35 cellular contexts compared by ENCODE assay signal in the genomic region with DNA sequence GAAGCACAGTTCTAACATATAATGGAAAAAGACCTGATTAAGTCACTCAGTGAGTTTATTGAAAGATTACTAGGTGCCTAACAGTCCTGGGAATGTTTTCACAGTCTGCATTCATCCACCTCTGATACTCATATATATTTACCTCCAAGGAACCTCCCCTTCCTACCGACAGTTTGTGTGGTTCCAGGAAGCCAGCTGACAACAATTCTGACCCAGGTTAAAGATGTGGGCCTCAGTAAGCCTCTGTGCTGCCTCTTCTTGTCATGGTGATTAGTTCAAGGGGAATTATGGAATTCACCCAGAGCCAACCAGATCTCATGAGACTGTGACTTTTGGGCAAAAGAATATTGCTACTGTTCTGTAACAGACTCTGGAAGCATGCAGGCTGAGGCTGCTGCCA.
"Had no signal": no experiment of that assay in that cellular context is flagged by ENCODE, and none has a peak within 500 bp of the region (broad histone marks: within the 10 kb centered on the region; RNA-seq: fewer than 3 reads in every experiment).

No MANE protein-coding gene starts in this region.

- H3K4me3 ChIP-seq: adrenal gland, body of pancreas, coronary artery, esophagus muscularis mucosa, gastrocnemius medialis, heart left ventricle had no signal

- DNase-seq: activated B cell treated with CpG ODN at 0.5 μM for 24 hours; activated CD4-positive, alpha-beta memory T cell treated with anti-CD3 and anti-CD28 coated beads for 36 hours; activated CD4-positive, alpha-beta T cell treated with anti-CD3 and anti-CD28 coated beads for 48 hours; activated CD8-positive, alpha-beta memory T cell treated with anti-CD3 and anti-CD28 coated beads, Interleukin-2, amount 10 ng/mL, durations not matched to agents 7 days and 5 days; activated CD8-positive, alpha-beta memory T cell treated with anti-CD3 and anti-CD28 coated beads, Interleukin-2, amount 50 U/mL, for 4 hours; activated CD8-positive, alpha-beta T cell treated with anti-CD3 and anti-CD28 coated beads, Interleukin-2, amount 10 ng/mL, durations not matched to agents 7 days and 5 days; activated effector memory CD4-positive, alpha-beta T cell treated with anti-CD3 and anti-CD28 coated beads, Interleukin-2, amount 50 U/mL, for 16 hours; activated naive CD4-positive, alpha-beta T cell treated with anti-CD3 and anti-CD28 coated beads for 36 hours; activated naive CD8-positive, alpha-beta T cell treated with anti-CD3 and anti-CD28 coated beads for 36 hours; activated naive CD8-positive, alpha-beta T cell treated with anti-CD3 and anti-CD28 coated beads, Interleukin-2, amount 50 U/mL, for 24 hours; activated T-cell treated with anti-CD3 and anti-CD28 coated beads, Interleukin-2, amount 50 U/mL, for 1 hour; activated T-cell treated with anti-CD3 and anti-CD28 coated beads, Interleukin-2, amount 50 U/mL, for 48 hours; adrenal gland; amygdala; aorta; body of pancreas; dermis blood vessel endothelial cell; effector CD4-positive, alpha-beta T cell; effector memory CD8-positive, alpha-beta T cell; erythroblast; foreskin keratinocyte; gastrocnemius medialis; glutamatergic neuron; heart left ventricle; T-helper 1 cell; T-helper 17 cell; T1000 had no signal

- H3K36me3 ChIP-seq: adrenal gland, esophagus muscularis mucosa, gastrocnemius medialis, heart left ventricle had no signal

- H3K9me3 Mint-ChIP-seq: activated naive CD4-positive, alpha-beta T cell treated with anti-CD3 and anti-CD28 coated beads, Interleukin-2, amount 50 U/mL, for 24 hours; activated naive CD8-positive, alpha-beta T cell treated with anti-CD3 and anti-CD28 coated beads for 36 hours; activated naive CD8-positive, alpha-beta T cell treated with anti-CD3 and anti-CD28 coated beads, Interleukin-2, amount 50 U/mL, for 24 hours; activated T-helper 1 cell treated with anti-CD3 and anti-CD28 coated beads, Interleukin-12 subunit alpha, Interleukin-12 subunit beta, Interleukin-2, Interleukin-4 antibody, amounts not matched to agents 30 ng/mL and 10 ng/mL and 1 ng/mL, durations not matched to agents 14 hours and 24 hours and 36 hours; activated T-helper 2 cell treated with anti-CD3 and anti-CD28 coated beads, Interferon-gamma antibody, Interleukin-2, Interleukin-4, amounts not matched to agents 10 μg/mL and 5 μg/mL and 100 μg/mL, durations not matched to agents 14 hours and 24 hours and 36 hours; T-helper 2 cell treated with Interferon-gamma antibody and Interleukin-4, amounts not matched to agents 5 μg/mL and 100 μg/mL, for 36 hours had no signal

- H3K4me1 Mint-ChIP-seq: activated B cell treated with CpG ODN at 0.5 μM for 24 hours; activated CD8-positive, alpha-beta memory T cell treated with anti-CD3 and anti-CD28 coated beads, Interleukin-2, amount 10 ng/mL, durations not matched to agents 7 days and 5 days; activated naive CD4-positive, alpha-beta T cell treated with anti-CD3 and anti-CD28 coated beads, Interleukin-2, amount 50 U/mL, for 24 hours; activated naive CD8-positive, alpha-beta T cell treated with anti-CD3 and anti-CD28 coated beads for 36 hours; activated naive CD8-positive, alpha-beta T cell treated with anti-CD3 and anti-CD28 coated beads, Interleukin-2, amount 50 U/mL, for 24 hours; central memory CD8-positive, alpha-beta T cell; T-helper 17 cell had no signal

- H3K27ac ChIP-seq: adrenal gland, body of pancreas, coronary artery, esophagus muscularis mucosa, foreskin keratinocyte, gastrocnemius medialis, heart left ventricle had no signal

- H3K27me3 Mint-ChIP-seq: activated B cell treated with CpG ODN at 0.5 μM for 24 hours; activated CD4-positive, alpha-beta memory T cell treated with anti-CD3 and anti-CD28 coated beads for 36 hours; activated CD8-positive, alpha-beta memory T cell treated with anti-CD3 and anti-CD28 coated beads, Interleukin-2, amount 10 ng/mL, durations not matched to agents 7 days and 5 days; activated naive CD4-positive, alpha-beta T cell treated with anti-CD3 and anti-CD28 coated beads, Interleukin-2, amount 50 U/mL, for 24 hours; activated naive CD8-positive, alpha-beta T cell treated with anti-CD3 and anti-CD28 coated beads for 36 hours; activated naive CD8-positive, alpha-beta T cell treated with anti-CD3 and anti-CD28 coated beads, Interleukin-2, amount 50 U/mL, for 24 hours; central memory CD8-positive, alpha-beta T cell; effector memory CD8-positive, alpha-beta T cell; T-helper 17 cell had no signal

- H3K4me1 ChIP-seq: body of pancreas, esophagus muscularis mucosa, foreskin keratinocyte, gastrocnemius medialis, heart left ventricle had no signal

- H3K27ac Mint-ChIP-seq: activated B cell treated with CpG ODN at 0.5 μM for 24 hours; activated CD4-positive, alpha-beta memory T cell treated with anti-CD3 and anti-CD28 coated beads for 36 hours; activated CD8-positive, alpha-beta memory T cell treated with anti-CD3 and anti-CD28 coated beads, Interleukin-2, amount 10 ng/mL, durations not matched to agents 7 days and 5 days; activated CD8-positive, alpha-beta T cell treated with anti-CD3 and anti-CD28 coated beads, Interleukin-2, amount 10 ng/mL, durations not matched to agents 7 days and 5 days; activated naive CD4-positive, alpha-beta T cell treated with anti-CD3 and anti-CD28 coated beads for 36 hours; activated naive CD4-positive, alpha-beta T cell treated with anti-CD3 and anti-CD28 coated beads, Interleukin-2, amount 50 U/mL, for 24 hours; activated naive CD8-positive, alpha-beta T cell treated with anti-CD3 and anti-CD28 coated beads for 36 hours; activated naive CD8-positive, alpha-beta T cell treated with anti-CD3 and anti-CD28 coated beads, Interleukin-2, amount 50 U/mL, for 24 hours; activated T-helper 1 cell treated with anti-CD3 and anti-CD28 coated beads, Interleukin-12 subunit alpha, Interleukin-12 subunit beta, Interleukin-2, Interleukin-4 antibody, amounts not matched to agents 30 ng/mL and 10 ng/mL and 1 ng/mL, durations not matched to agents 14 hours and 24 hours and 36 hours; activated T-helper 2 cell treated with anti-CD3 and anti-CD28 coated beads, Interferon-gamma antibody, Interleukin-2, Interleukin-4, amounts not matched to agents 10 μg/mL and 5 μg/mL and 100 μg/mL, durations not matched to agents 14 hours and 24 hours and 36 hours; effector memory CD8-positive, alpha-beta T cell; T-helper 17 cell; T-helper 2 cell treated with Interferon-gamma antibody and Interleukin-4, amounts not matched to agents 5 μg/mL and 100 μg/mL, for 36 hours had no signal

- H3K27me3 ChIP-seq: adrenal gland, body of pancreas, esophagus muscularis mucosa, foreskin keratinocyte, gastrocnemius medialis, heart left ventricle had no signal

- H3K4me3 Mint-ChIP-seq: activated B cell treated with CpG ODN at 0.5 μM for 24 hours; activated CD4-positive, alpha-beta memory T cell treated with anti-CD3 and anti-CD28 coated beads for 36 hours; activated CD8-positive, alpha-beta memory T cell treated with anti-CD3 and anti-CD28 coated beads, Interleukin-2, amount 10 ng/mL, durations not matched to agents 7 days and 5 days; activated CD8-positive, alpha-beta T cell treated with anti-CD3 and anti-CD28 coated beads, Interleukin-2, amount 10 ng/mL, durations not matched to agents 7 days and 5 days; activated naive CD4-positive, alpha-beta T cell treated with anti-CD3 and anti-CD28 coated beads for 36 hours; activated naive CD4-positive, alpha-beta T cell treated with anti-CD3 and anti-CD28 coated beads, Interleukin-2, amount 50 U/mL, for 24 hours; activated naive CD8-positive, alpha-beta T cell treated with anti-CD3 and anti-CD28 coated beads for 36 hours; activated naive CD8-positive, alpha-beta T cell treated with anti-CD3 and anti-CD28 coated beads, Interleukin-2, amount 50 U/mL, for 24 hours; activated T-helper 1 cell treated with anti-CD3 and anti-CD28 coated beads, Interleukin-12 subunit alpha, Interleukin-12 subunit beta, Interleukin-2, Interleukin-4 antibody, amounts not matched to agents 30 ng/mL and 10 ng/mL and 1 ng/mL, durations not matched to agents 14 hours and 24 hours and 36 hours; central memory CD8-positive, alpha-beta T cell; effector memory CD8-positive, alpha-beta T cell; T-helper 17 cell; T-helper 2 cell treated with Interferon-gamma antibody and Interleukin-4, amounts not matched to agents 5 μg/mL and 100 μg/mL, for 36 hours had no signal

- H3K36me3 Mint-ChIP-seq: activated CD4-positive, alpha-beta memory T cell treated with anti-CD3 and anti-CD28 coated beads for 36 hours; activated CD8-positive, alpha-beta memory T cell treated with anti-CD3 and anti-CD28 coated beads, Interleukin-2, amount 10 ng/mL, durations not matched to agents 7 days and 5 days; activated naive CD4-positive, alpha-beta T cell treated with anti-CD3 and anti-CD28 coated beads, Interleukin-2, amount 50 U/mL, for 24 hours; activated naive CD8-positive, alpha-beta T cell treated with anti-CD3 and anti-CD28 coated beads for 36 hours had no signal

- H3K9me3 ChIP-seq: adrenal gland, body of pancreas, esophagus muscularis mucosa, gastrocnemius medialis, heart left ventricle had no signal

- ATAC-seq: activated CD4-positive, CD25-positive, alpha-beta regulatory T cell treated with anti-CD3 and anti-CD28 coated beads, Interleukin-2, amount 50 U/mL, for 24 hours; activated CD8-positive, alpha-beta memory T cell treated with anti-CD3 and anti-CD28 coated beads, Interleukin-2, amount 10 ng/mL, durations not matched to agents 7 days and 5 days; activated CD8-positive, alpha-beta T cell treated with anti-CD3 and anti-CD28 coated beads, Interleukin-2, amount 10 ng/mL, durations not matched to agents 7 days and 5 days; activated naive CD8-positive, alpha-beta T cell treated with anti-CD3 and anti-CD28 coated beads, Interleukin-2, amount 50 U/mL, for 24 hours; body of pancreas; effector memory CD8-positive, alpha-beta T cell; foreskin keratinocyte; gastrocnemius medialis; heart left ventricle; T-helper 17 cell had no signal
